ENCODE assay signal across 12 cellular contexts in genomic region chr18:58129019-58129374, GRCh38.
"Had no signal": no experiment of that assay in that cellular context is flagged by ENCODE, and none has a peak within 500 bp of the region (broad histone marks: within the 10 kb centered on the region; RNA-seq: fewer than 3 reads in every experiment).

No MANE protein-coding gene starts in this region.

- H3K9me3 ChIP-seq: left ventricle myocardium inferior, ovary, tibial nerve had no signal

- H3K36me3 ChIP-seq: cardiac muscle cell, left ventricle myocardium inferior, ovary, tibial nerve had no signal

- H3K4me1 ChIP-seq: left ventricle myocardium inferior, tibial nerve had no signal

- DNase-seq: activated CD4-positive, alpha-beta memory T cell treated with anti-CD3 and anti-CD28 coated beads for 36 hours; activated T-cell treated with anti-CD3 and anti-CD28 coated beads for 4 hours; hippocampal formation; left ventricle myocardium inferior; mammary epithelial cell; naive thymus-derived CD8-positive, alpha-beta T cell; ovary; stimulated activated CD8-positive, alpha-beta memory T cell treated with anti-CD3 and anti-CD28 coated beads, Interleukin-4, amount 100 ng/mL, for 48 hours; stimulated activated naive CD8-positive, alpha-beta T cell treated with anti-CD3 and anti-CD28 coated beads, Interleukin-15, Interleukin-2, amounts not matched to agents 100 U/mL and 50 U/mL, for 24 hours had no signal

- H3K4me3 ChIP-seq: cardiac muscle cell, left ventricle myocardium inferior, ovary, tibial nerve had no signal

- H3K27me3 ChIP-seq: cardiac muscle cell, ovary, tibial nerve had no signal

- ATAC-seq: naive thymus-derived CD8-positive, alpha-beta T cell; stimulated activated naive CD8-positive, alpha-beta T cell treated with anti-CD3 and anti-CD28 coated beads, Interleukin-15, Interleukin-2, amounts not matched to agents 100 U/mL and 50 U/mL, for 24 hours had no signal

- FAIRE-seq: keratinocyte had no signal

- H3K27ac ChIP-seq: cardiac muscle cell, left ventricle myocardium inferior, ovary, tibial nerve had no signal
